ENCODE assay signal across 17 cellular contexts in the genomic region with DNA sequence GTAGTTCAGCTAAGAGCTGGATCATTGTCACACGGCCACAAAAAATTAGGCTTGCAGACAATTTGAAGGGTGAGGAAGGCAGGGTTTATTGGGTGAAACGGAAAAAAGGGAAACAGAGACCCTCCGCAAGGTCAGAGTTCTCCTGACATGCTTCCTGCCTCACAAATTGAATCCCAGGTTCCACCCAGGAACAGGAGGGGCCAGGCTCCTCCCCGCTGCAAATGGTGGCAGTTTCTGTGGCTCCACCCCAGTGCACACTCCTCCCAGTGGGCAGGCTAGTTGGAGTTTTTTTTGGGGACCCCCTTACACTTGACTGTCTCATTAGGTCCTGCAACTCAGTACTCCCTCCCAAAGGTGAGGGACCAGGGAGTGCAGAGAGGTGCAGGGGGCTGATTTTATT.
"Had no signal": no experiment of that assay in that cellular context is flagged by ENCODE, and none has a peak within 500 bp of the region (broad histone marks: within the 10 kb centered on the region; RNA-seq: fewer than 3 reads in every experiment).

No MANE protein-coding gene starts in this region.

- H3K36me3 Mint-ChIP-seq: brain; memory B cell; stimulated activated memory B cell treated with anti-CD40 and anti-IgM and Interleukin-4, amounts not matched to agents 10 μg/mL and 1 μg/mL and 100 μg/mL, for 72 hours; T-cell had no signal

- ATAC-seq: naive thymus-derived CD8-positive, alpha-beta T cell; stimulated activated memory B cell treated with anti-CD40 and anti-IgM and Interleukin-4, amounts not matched to agents 10 μg/mL and 1 μg/mL and 100 μg/mL, for 72 hours; T-cell had no signal

- H3K4me3 Mint-ChIP-seq: activated naive CD8-positive, alpha-beta T cell treated with anti-CD3 and anti-CD28 coated beads, Interleukin-2, amount 10 ng/mL, durations not matched to agents 7 days and 5 days; brain; central memory CD8-positive, alpha-beta T cell; naive thymus-derived CD8-positive, alpha-beta T cell; stimulated activated memory B cell treated with anti-CD40 and anti-IgM and Interleukin-4, amounts not matched to agents 10 μg/mL and 1 μg/mL and 100 μg/mL, for 72 hours; T-cell had no signal

- H3K9me3 ChIP-seq: left ventricle myocardium inferior, tibial nerve, vagina had no signal

- H3K9me3 Mint-ChIP-seq: activated naive CD8-positive, alpha-beta T cell treated with anti-CD3 and anti-CD28 coated beads, Interleukin-2, amount 10 ng/mL, durations not matched to agents 7 days and 5 days; brain; central memory CD8-positive, alpha-beta T cell; memory B cell; naive thymus-derived CD8-positive, alpha-beta T cell; stimulated activated memory B cell treated with anti-CD40 and anti-IgM and Interleukin-4, amounts not matched to agents 10 μg/mL and 1 μg/mL and 100 μg/mL, for 72 hours; T-cell had no signal

- H3K4me1 ChIP-seq: left ventricle myocardium inferior, tibial nerve, vagina had no signal

- H3K4me1 Mint-ChIP-seq: brain; central memory CD8-positive, alpha-beta T cell had no signal

- H3K4me3 ChIP-seq: left ventricle myocardium inferior, tibial nerve, vagina had no signal

- H3K27ac ChIP-seq: left ventricle myocardium inferior, tibial nerve, vagina had no signal

- H3K27ac Mint-ChIP-seq: activated naive CD8-positive, alpha-beta T cell treated with anti-CD3 and anti-CD28 coated beads, Interleukin-2, amount 10 ng/mL, durations not matched to agents 7 days and 5 days; memory B cell; stimulated activated memory B cell treated with anti-CD40 and anti-IgM and Interleukin-4, amounts not matched to agents 10 μg/mL and 1 μg/mL and 100 μg/mL, for 72 hours had no signal

- H3K36me3 ChIP-seq: left ventricle myocardium inferior, tibial nerve, vagina had no signal

- FAIRE-seq: kidney had no signal

- DNase-seq: activated naive CD8-positive, alpha-beta T cell treated with anti-CD3 and anti-CD28 coated beads, Interleukin-2, amount 10 ng/mL, durations not matched to agents 7 days and 5 days; cortex of kidney; effector CD8-positive, alpha-beta T cell; foreskin fibroblast; hippocampal formation; kidney; left ventricle myocardium inferior; naive thymus-derived CD8-positive, alpha-beta T cell; occipital lobe; stimulated activated CD4-positive, alpha-beta T cell treated with anti-CD3 and anti-CD28 coated beads, Interleukin-2, amount 100 ng/mL, for 48 hours; T-cell had no signal

- H3K27me3 ChIP-seq: tibial nerve, vagina had no signal

- H3K27me3 Mint-ChIP-seq: activated naive CD8-positive, alpha-beta T cell treated with anti-CD3 and anti-CD28 coated beads, Interleukin-2, amount 10 ng/mL, durations not matched to agents 7 days and 5 days; brain; central memory CD8-positive, alpha-beta T cell; naive thymus-derived CD8-positive, alpha-beta T cell; T-cell had no signal
